ENCODE assay signal across 31 cellular contexts in the genomic region with DNA sequence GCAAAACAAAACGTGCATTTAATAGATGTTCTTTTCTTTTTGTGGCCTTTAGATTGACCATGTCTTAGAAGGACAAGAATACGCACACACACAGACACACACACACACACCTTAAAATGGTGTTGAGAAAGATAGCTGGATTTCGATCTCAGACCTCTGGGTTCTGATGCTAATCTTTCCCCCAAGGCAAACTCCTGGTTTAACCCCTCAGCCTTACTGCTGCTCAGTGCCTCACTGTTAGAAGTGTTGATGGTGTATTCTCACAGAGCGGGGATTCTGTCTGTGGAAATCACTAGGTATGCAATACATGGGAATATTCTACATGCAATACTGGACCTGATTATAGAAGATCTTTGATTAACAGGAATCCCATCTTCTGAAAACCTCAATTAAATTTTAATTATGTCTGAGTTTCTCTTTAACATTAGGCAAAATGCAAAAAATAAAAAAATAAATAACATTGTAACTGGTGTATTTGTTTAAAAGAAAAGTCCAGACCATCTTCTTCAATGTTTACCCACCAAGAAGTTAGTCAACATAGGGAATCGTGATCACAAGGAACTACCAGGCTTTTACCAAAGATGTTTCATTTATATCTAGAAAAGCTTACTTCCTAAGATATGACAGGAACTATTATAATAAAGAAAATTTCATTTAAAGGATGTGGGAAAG.
"Had no signal": no experiment of that assay in that cellular context is flagged by ENCODE, and none has a peak within 500 bp of the region (broad histone marks: within the 10 kb centered on the region; RNA-seq: fewer than 3 reads in every experiment).

No MANE protein-coding gene starts in this region.

- H3K27me3 Mint-ChIP-seq: activated CD4-positive, alpha-beta memory T cell treated with anti-CD3 and anti-CD28 coated beads, Interleukin-2, amount 10 ng/mL, durations not matched to agents 7 days and 5 days; activated CD4-positive, alpha-beta T cell treated with anti-CD3 and anti-CD28 coated beads, Interleukin-2, amount 10 ng/mL, durations not matched to agents 7 days and 5 days; activated naive CD4-positive, alpha-beta T cell treated with anti-CD3 and anti-CD28 coated beads, Interleukin-2, amount 10 ng/mL, durations not matched to agents 7 days and 5 days; activated naive CD8-positive, alpha-beta T cell treated with anti-CD3 and anti-CD28 coated beads, Interleukin-2, amount 10 ng/mL, durations not matched to agents 7 days and 5 days; activated T-cell treated with anti-CD3 and anti-CD28 coated beads, Interleukin-2, amount 50 U/mL, for 24 hours; brain; dendritic cell treated with granulocyte-macrophage colony-stimulating factor and Interleukin-4, amounts not matched to agents 40 ng/mL and 50 ng/mL, for 4 days had no signal

- H3K27ac Mint-ChIP-seq: activated CD4-positive, alpha-beta memory T cell treated with anti-CD3 and anti-CD28 coated beads, Interleukin-2, amount 10 ng/mL, durations not matched to agents 7 days and 5 days; activated CD4-positive, alpha-beta T cell treated with anti-CD3 and anti-CD28 coated beads, Interleukin-2, amount 10 ng/mL, durations not matched to agents 7 days and 5 days; activated naive CD4-positive, alpha-beta T cell treated with anti-CD3 and anti-CD28 coated beads, Interleukin-2, amount 10 ng/mL, durations not matched to agents 7 days and 5 days; activated naive CD4-positive, alpha-beta T cell treated with anti-CD3 and anti-CD28 coated beads, Interleukin-2, amount 50 U/mL, for 72 hours; activated naive CD8-positive, alpha-beta T cell treated with anti-CD3 and anti-CD28 coated beads, Interleukin-2, amount 10 ng/mL, durations not matched to agents 7 days and 5 days; activated T-cell treated with anti-CD3 and anti-CD28 coated beads, Interleukin-2, amount 50 U/mL, for 24 hours; activated T-cell treated with anti-CD3 and anti-CD28 coated beads, Interleukin-2, amount 50 U/mL, for 72 hours; brain; dendritic cell treated with granulocyte-macrophage colony-stimulating factor and Interleukin-4, amounts not matched to agents 40 ng/mL and 50 ng/mL, for 4 days; endodermal cell; WTC11 had no signal

- FAIRE-seq: frontal cortex had no signal

- H3K36me3 Mint-ChIP-seq: activated naive CD4-positive, alpha-beta T cell treated with anti-CD3 and anti-CD28 coated beads, Interleukin-2, amount 10 ng/mL, durations not matched to agents 7 days and 5 days; activated naive CD4-positive, alpha-beta T cell treated with anti-CD3 and anti-CD28 coated beads, Interleukin-2, amount 50 U/mL, for 72 hours; activated naive CD8-positive, alpha-beta T cell treated with anti-CD3 and anti-CD28 coated beads, Interleukin-2, amount 10 ng/mL, durations not matched to agents 7 days and 5 days; brain; WTC11 had no signal

- H3K9me3 Mint-ChIP-seq: activated CD4-positive, alpha-beta T cell treated with anti-CD3 and anti-CD28 coated beads, Interleukin-2, amount 10 ng/mL, durations not matched to agents 7 days and 5 days; activated naive CD8-positive, alpha-beta T cell treated with anti-CD3 and anti-CD28 coated beads, Interleukin-2, amount 10 ng/mL, durations not matched to agents 7 days and 5 days; activated T-cell treated with anti-CD3 and anti-CD28 coated beads, Interleukin-2, amount 50 U/mL, for 24 hours; brain; endodermal cell had no signal

- ATAC-seq: activated naive CD4-positive, alpha-beta T cell treated with anti-CD3 and anti-CD28 coated beads, Interleukin-2, amount 50 U/mL, for 72 hours; activated T-cell treated with anti-CD3 and anti-CD28 coated beads, Interleukin-2, amount 50 U/mL, for 72 hours; esophagus mucosa; WTC11 had no signal

- H3K4me3 ChIP-seq: ascending aorta, breast epithelium, cardiac muscle cell, colonic mucosa, dorsolateral prefrontal cortex had no signal

- H3K9me3 ChIP-seq: ascending aorta, breast epithelium, colonic mucosa had no signal

- H3K27ac ChIP-seq: ascending aorta, breast epithelium, cardiac muscle cell, colonic mucosa, dorsolateral prefrontal cortex had no signal

- H3K4me1 Mint-ChIP-seq: activated CD4-positive, alpha-beta memory T cell treated with anti-CD3 and anti-CD28 coated beads, Interleukin-2, amount 10 ng/mL, durations not matched to agents 7 days and 5 days; activated CD4-positive, alpha-beta T cell treated with anti-CD3 and anti-CD28 coated beads, Interleukin-2, amount 10 ng/mL, durations not matched to agents 7 days and 5 days; activated naive CD4-positive, alpha-beta T cell treated with anti-CD3 and anti-CD28 coated beads, Interleukin-2, amount 10 ng/mL, durations not matched to agents 7 days and 5 days; activated naive CD8-positive, alpha-beta T cell treated with anti-CD3 and anti-CD28 coated beads, Interleukin-2, amount 10 ng/mL, durations not matched to agents 7 days and 5 days; endodermal cell had no signal

- H3K4me3 Mint-ChIP-seq: activated CD4-positive, alpha-beta memory T cell treated with anti-CD3 and anti-CD28 coated beads, Interleukin-2, amount 10 ng/mL, durations not matched to agents 7 days and 5 days; activated CD4-positive, alpha-beta T cell treated with anti-CD3 and anti-CD28 coated beads, Interleukin-2, amount 10 ng/mL, durations not matched to agents 7 days and 5 days; activated naive CD4-positive, alpha-beta T cell treated with anti-CD3 and anti-CD28 coated beads, Interleukin-2, amount 10 ng/mL, durations not matched to agents 7 days and 5 days; activated naive CD8-positive, alpha-beta T cell treated with anti-CD3 and anti-CD28 coated beads, Interleukin-2, amount 10 ng/mL, durations not matched to agents 7 days and 5 days; activated T-cell treated with anti-CD3 and anti-CD28 coated beads, Interleukin-2, amount 50 U/mL, for 24 hours; activated T-cell treated with anti-CD3 and anti-CD28 coated beads, Interleukin-2, amount 50 U/mL, for 72 hours; brain; dendritic cell treated with granulocyte-macrophage colony-stimulating factor and Interleukin-4, amounts not matched to agents 40 ng/mL and 50 ng/mL, for 4 days; endodermal cell; WTC11 had no signal

- DNase-seq: activated CD4-positive, alpha-beta memory T cell treated with anti-CD3 and anti-CD28 coated beads, Interleukin-2, amount 10 ng/mL, durations not matched to agents 7 days and 5 days; activated CD4-positive, alpha-beta T cell treated with anti-CD3 and anti-CD28 coated beads for 1 hour; activated CD4-positive, alpha-beta T cell treated with anti-CD3 and anti-CD28 coated beads for 4 hours; activated CD4-positive, alpha-beta T cell treated with anti-CD3 and anti-CD28 coated beads, Interleukin-2, amount 10 ng/mL, durations not matched to agents 7 days and 5 days; activated CD4-positive, alpha-beta T cell treated with anti-CD3 and anti-CD28 coated beads, Interleukin-2, amount 50 U/mL, for 4 hours; activated CD8-positive, alpha-beta memory T cell treated with anti-CD3 and anti-CD28 coated beads, Interleukin-2, amount 50 U/mL, for 48 hours; activated gamma-delta T cell; activated naive CD4-positive, alpha-beta T cell; activated naive CD4-positive, alpha-beta T cell treated with anti-CD3 and anti-CD28 coated beads, Interleukin-2, amount 10 ng/mL, durations not matched to agents 7 days and 5 days; activated naive CD8-positive, alpha-beta T cell treated with anti-CD3 and anti-CD28 coated beads, Interleukin-2, amount 10 ng/mL, durations not matched to agents 7 days and 5 days; activated T-cell treated with anti-CD3 and anti-CD28 coated beads for 4 hours; activated T-cell treated with anti-CD3 and anti-CD28 coated beads, Interleukin-2, amount 50 U/mL, for 24 hours; activated T-cell treated with anti-CD3 and anti-CD28 coated beads, Interleukin-2, amount 50 U/mL, for 72 hours; central memory CD4-positive, alpha-beta T cell; cerebellar nuclear complex; colonic mucosa; dorsolateral prefrontal cortex; effector memory CD4-positive, alpha-beta T cell; endodermal cell; foreskin fibroblast; head of caudate nucleus; T-helper 2 cell had no signal

- H3K36me3 ChIP-seq: ascending aorta, breast epithelium, cardiac muscle cell, colonic mucosa had no signal

- H3K4me1 ChIP-seq: ascending aorta, breast epithelium, colonic mucosa had no signal

- H3K27me3 ChIP-seq: ascending aorta, breast epithelium, cardiac muscle cell, colonic mucosa, dorsolateral prefrontal cortex had no signal
